Comparison of ENCODE assay signal across 21 cellular contexts in genomic region chr6:43781572-43781928, GRCh38.
"Had no signal": no experiment of that assay in that cellular context is flagged by ENCODE, and none has a peak within 500 bp of the region (broad histone marks: within the 10 kb centered on the region; RNA-seq: fewer than 3 reads in every experiment).

No MANE protein-coding gene starts in this region.

- H3K27me3 Mint-ChIP-seq: activated CD4-positive, alpha-beta memory T cell treated with anti-CD3 and anti-CD28 coated beads, Interleukin-2, amount 10 ng/mL, durations not matched to agents 7 days and 5 days; activated naive CD4-positive, alpha-beta T cell treated with anti-CD3 and anti-CD28 coated beads, Interleukin-2, amount 50 U/mL, for 24 hours; effector memory CD8-positive, alpha-beta T cell had no signal

- H3K4me1 ChIP-seq: colonic mucosa had no signal

- H3K27ac ChIP-seq: colonic mucosa, dorsolateral prefrontal cortex, left lung had no signal

- H3K9me3 Mint-ChIP-seq: activated CD4-positive, alpha-beta memory T cell treated with anti-CD3 and anti-CD28 coated beads, Interleukin-2, amount 10 ng/mL, durations not matched to agents 7 days and 5 days; activated naive CD4-positive, alpha-beta T cell treated with anti-CD3 and anti-CD28 coated beads, Interleukin-2, amount 50 U/mL, for 24 hours; effector memory CD8-positive, alpha-beta T cell; nephron progenitor cell had no signal

- H3K9me3 ChIP-seq: colonic mucosa, left lung, spleen, thyroid gland had no signal

- H3K4me3 ChIP-seq: colonic mucosa, dorsolateral prefrontal cortex, left lung, spleen, thyroid gland had no signal

- H3K27ac Mint-ChIP-seq: activated CD4-positive, alpha-beta memory T cell treated with anti-CD3 and anti-CD28 coated beads, Interleukin-2, amount 10 ng/mL, durations not matched to agents 7 days and 5 days; effector memory CD8-positive, alpha-beta T cell; T-helper 17 cell had no signal

- H3K4me3 Mint-ChIP-seq: activated CD4-positive, alpha-beta memory T cell treated with anti-CD3 and anti-CD28 coated beads, Interleukin-2, amount 10 ng/mL, durations not matched to agents 7 days and 5 days; activated naive CD4-positive, alpha-beta T cell treated with anti-CD3 and anti-CD28 coated beads, Interleukin-2, amount 50 U/mL, for 24 hours; effector memory CD8-positive, alpha-beta T cell; nephron progenitor cell; T-helper 17 cell had no signal

- H3K27me3 ChIP-seq: colonic mucosa, dorsolateral prefrontal cortex, left lung, spleen, thyroid gland had no signal

- H3K4me1 Mint-ChIP-seq: activated naive CD4-positive, alpha-beta T cell treated with anti-CD3 and anti-CD28 coated beads, Interleukin-2, amount 50 U/mL, for 24 hours; T-helper 17 cell had no signal

- ATAC-seq: effector memory CD8-positive, alpha-beta T cell; left lung; stimulated activated naive CD8-positive, alpha-beta T cell treated with anti-CD3 and anti-CD28 coated beads, Interleukin-15, Interleukin-2, amounts not matched to agents 100 U/mL and 50 U/mL, for 24 hours; T-helper 17 cell had no signal

- DNase-seq: activated CD4-positive, alpha-beta memory T cell treated with anti-CD3 and anti-CD28 coated beads, Interleukin-2, amount 10 ng/mL, durations not matched to agents 7 days and 5 days; activated CD4-positive, alpha-beta T cell treated with anti-CD3 and anti-CD28 coated beads for 4 hours; activated CD4-positive, CD25-positive, alpha-beta regulatory T cell; activated gamma-delta T cell; activated T-cell treated with anti-CD3 and anti-CD28 coated beads for 4 hours; aorta; colonic mucosa; dorsolateral prefrontal cortex; effector memory CD8-positive, alpha-beta T cell; kidney; left lung; nephron progenitor cell; occipital lobe; spleen; stimulated activated CD4-positive, alpha-beta T cell treated with anti-CD3 and anti-CD28 coated beads, Interleukin-4, amount 100 ng/mL, for 1 hour; stimulated activated naive CD8-positive, alpha-beta T cell treated with anti-CD3 and anti-CD28 coated beads, Interleukin-15, Interleukin-2, amounts not matched to agents 100 U/mL and 50 U/mL, for 24 hours; substantia nigra; SW 1271; T-helper 17 cell; thyroid gland had no signal

- FAIRE-seq: kidney had no signal
